30 cellular contexts compared by ENCODE assay signal in the genomic region with DNA sequence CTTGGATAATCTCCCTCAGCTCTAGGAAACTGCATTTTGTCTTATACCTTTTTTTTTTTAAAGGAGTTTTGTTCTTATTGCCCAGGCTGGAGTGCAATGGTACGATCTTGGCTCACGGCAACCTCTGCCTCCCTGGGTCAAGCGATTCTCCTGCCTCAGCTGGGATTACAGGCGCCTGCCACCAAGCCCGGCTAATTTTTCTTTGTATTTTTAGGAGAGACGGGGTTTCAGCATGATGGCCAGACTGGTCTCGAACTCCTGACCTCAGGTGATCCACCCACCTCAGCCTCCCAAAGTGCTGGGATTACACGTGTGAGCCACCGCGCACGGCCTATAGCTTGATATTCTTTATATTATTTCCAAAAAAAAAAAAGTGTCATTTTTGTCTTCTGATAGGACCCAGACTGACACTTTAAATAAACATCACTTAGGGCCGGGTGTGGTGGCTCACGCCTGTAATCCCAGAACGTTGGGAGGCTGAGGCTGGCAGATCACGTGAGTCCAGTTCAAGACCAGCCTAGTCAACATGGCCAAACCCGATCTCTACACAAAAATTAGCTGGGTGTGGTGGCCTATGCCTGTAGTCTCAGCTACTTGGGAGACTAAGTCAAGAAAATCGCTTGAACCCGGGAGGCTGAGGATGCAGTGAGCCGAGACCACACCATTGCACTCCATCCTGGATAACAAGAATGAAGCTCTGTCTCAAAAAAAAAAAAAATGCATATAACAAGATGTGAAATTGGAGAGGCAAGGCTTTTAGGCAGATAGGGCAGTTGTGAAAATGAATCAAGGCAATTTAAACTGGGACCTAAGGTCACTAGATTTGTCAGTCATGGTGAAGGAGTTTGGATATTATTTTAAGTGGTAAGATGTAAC. TPM values are rescaled to one million over a fixed set of nuclear protein-coding genes. Genes with fewer than 3 reads are reported as not detected.
A peak's percentile ranks its signal among the peaks of the same experiment; 100 is the strongest.
DNase-seq lines count a peak whose midpoint lies in the region; ATAC-seq and TF ChIP-seq lines count a peak whose summit lies in the region.
"Had no signal": no experiment of that assay in that cellular context is flagged by ENCODE, and none has a peak within 500 bp of the region (broad histone marks: within the 10 kb centered on the region; RNA-seq: fewer than 3 reads in every experiment).

No MANE protein-coding gene starts in this region.

- H2AFZ ChIP-seq in GM23338, result no peak overlapping the region
- H2AFZ ChIP-seq: hepatocyte, PC-9 had no signal

- no peaks in the 10 kb centered on the region for H3K27me3 Mint-ChIP-seq in T-helper 1 cell treated with Interleukin-12 subunit alpha and Interleukin-12 subunit beta and Interleukin-4 antibody, amounts not matched to agents 30 μg/mL and 1 μg/mL, for 36 hours (ENCODE audit: low read depth)
- H3K27me3 Mint-ChIP-seq in GM23338 (ENCODE audit: insufficient read depth, low read depth, poor library complexity), result peaks cover 20% of the 10 kb centered on the region
- no peaks in the 10 kb centered on the region for H3K27me3 Mint-ChIP-seq in central memory CD8-positive, alpha-beta T cell
- no peaks in the 10 kb centered on the region for H3K27me3 Mint-ChIP-seq in naive thymus-derived CD4-positive, alpha-beta T cell
- no peaks in the 10 kb centered on the region for H3K27me3 Mint-ChIP-seq in activated CD4-positive, alpha-beta memory T cell treated with anti-CD3 and anti-CD28 coated beads, Interleukin-2, amount 10 ng/mL, durations not matched to agents 7 days and 5 days
- H3K27me3 Mint-ChIP-seq: stimulated activated naive CD8-positive, alpha-beta T cell treated with anti-CD3 and anti-CD28 coated beads, Interleukin-15, Interleukin-2, amounts not matched to agents 100 ng/mL and 50 ng/mL, for 24 hours; T-cell had no signal

- CTCF ChIA-PET in naive thymus-derived CD4-positive, alpha-beta T cell (lab: Charles Lee), result no interaction called here
- CTCF ChIA-PET in activated CD4-positive, alpha-beta memory T cell treated with anti-CD3 and anti-CD28 coated beads, Interleukin-2, amount 10 ng/mL, durations not matched to agents 7 days and 5 days (lab: Charles Lee), result interaction anchor here (0.6 to 1.8 kb wide), 4 partner anchors 16 to 75 kb away, joined by 3 to 6 read pairs (median 4); no protein-coding TSS in a partner anchor

- peak overlapping the region; percentile 6 for H3K27ac Mint-ChIP-seq in T-helper 1 cell treated with Interleukin-12 subunit alpha and Interleukin-12 subunit beta and Interleukin-4 antibody, amounts not matched to agents 30 μg/mL and 1 μg/mL, for 36 hours
- no peak overlapping the region for H3K27ac Mint-ChIP-seq in GM23338
- peak overlapping the region; percentile 25 for H3K27ac Mint-ChIP-seq in central memory CD8-positive, alpha-beta T cell (ENCODE audit: low read depth)
- H3K27ac Mint-ChIP-seq in naive thymus-derived CD4-positive, alpha-beta T cell, result peak overlapping the region in 4 of 9 donors; percentile 15 to 60 (median 50)
- H3K27ac Mint-ChIP-seq in activated CD4-positive, alpha-beta memory T cell treated with anti-CD3 and anti-CD28 coated beads, Interleukin-2, amount 10 ng/mL, durations not matched to agents 7 days and 5 days, result no peak overlapping the region
- H3K27ac Mint-ChIP-seq: brain; CD8-positive, alpha-beta T cell; nephron; stimulated activated naive CD8-positive, alpha-beta T cell treated with anti-CD3 and anti-CD28 coated beads, Interleukin-15, Interleukin-2, amounts not matched to agents 100 ng/mL and 50 ng/mL, for 24 hours; T-cell had no signal

- no peak for ATAC-seq in GM23338
- ATAC-seq in central memory CD8-positive, alpha-beta T cell (replicated peaks; ENCODE audit: extremely low read depth, poor library complexity, severe bottlenecking), result no peak
- ATAC-seq in naive thymus-derived CD4-positive, alpha-beta T cell, result peak; percentile 3
- ATAC-seq in HG03342 (IDR thresholded peaks at IDR 0.05; ENCODE audit: unreplicated experiment), result no peak
- ATAC-seq: CD8-positive, alpha-beta T cell; esophagus mucosa; left lobe of liver had no signal

- peaks cover 34% of the 10 kb centered on the region for H3F3A ChIP-seq in GM23338 (replicated peaks; ENCODE audit: low read depth)

- H3K4me2 ChIP-seq in GM23338, result no peak overlapping the region
- H3K4me2 ChIP-seq: hepatocyte, PC-9 had no signal

- no peaks in the 10 kb centered on the region for H3K27me3 ChIP-seq in GM23338 (ENCODE audit: insufficient read depth)
- no peaks in the 10 kb centered on the region for H3K27me3 ChIP-seq in naive thymus-derived CD4-positive, alpha-beta T cell (ENCODE audit: control insufficient read depth in 2 of 2, insufficient read depth in 2 of 2, low read length in 2 of 2)
- H3K27me3 ChIP-seq: hepatocyte had no signal

- H3K9me2 ChIP-seq in GM23338 (ENCODE audit: insufficient read depth), result no peaks in the 10 kb centered on the region

- no peak overlapping the region for H3K4me3 ChIP-seq in GM23338
- no peak overlapping the region for H3K4me3 ChIP-seq in naive thymus-derived CD4-positive, alpha-beta T cell (ENCODE audit: low read length)
- H3K4me3 ChIP-seq: hepatocyte, PC-9, tibial artery had no signal

- peaks cover 32% of the 10 kb centered on the region for H3K36me3 Mint-ChIP-seq in T-helper 1 cell treated with Interleukin-12 subunit alpha and Interleukin-12 subunit beta and Interleukin-4 antibody, amounts not matched to agents 30 μg/mL and 1 μg/mL, for 36 hours (ENCODE audit: low read depth)
- H3K36me3 Mint-ChIP-seq in GM23338 (ENCODE audit: low read depth), result peaks cover 50% of the 10 kb centered on the region
- peaks cover 46% of the 10 kb centered on the region for H3K36me3 Mint-ChIP-seq in central memory CD8-positive, alpha-beta T cell (ENCODE audit: insufficient read depth)
- peaks cover 3 to 52% (median 36%) of the 10 kb centered on the region in 5 donors for H3K36me3 Mint-ChIP-seq in naive thymus-derived CD4-positive, alpha-beta T cell
- peaks cover 49% of the 10 kb centered on the region for H3K36me3 Mint-ChIP-seq in activated CD4-positive, alpha-beta memory T cell treated with anti-CD3 and anti-CD28 coated beads, Interleukin-2, amount 10 ng/mL, durations not matched to agents 7 days and 5 days (ENCODE audit: low read depth)

- peaks cover 32% of the 10 kb centered on the region for H3K36me3 ChIP-seq in GM23338 (ENCODE audit: insufficient read depth)
- H3K36me3 ChIP-seq in naive thymus-derived CD4-positive, alpha-beta T cell (ENCODE audit: control insufficient read depth in 2 of 3, insufficient read depth in 3 of 3, low read length in 3 of 3), result peaks cover 23 to 38% (median 25%) of the 10 kb centered on the region in 3 experiments

- no peaks in the 10 kb centered on the region for H3K9me3 Mint-ChIP-seq in T-helper 1 cell treated with Interleukin-12 subunit alpha and Interleukin-12 subunit beta and Interleukin-4 antibody, amounts not matched to agents 30 μg/mL and 1 μg/mL, for 36 hours
- H3K9me3 Mint-ChIP-seq in GM23338, result no peaks in the 10 kb centered on the region
- no peaks in the 10 kb centered on the region for H3K9me3 Mint-ChIP-seq in central memory CD8-positive, alpha-beta T cell
- peaks cover 0 to 5% (median 0%) of the 10 kb centered on the region in 11 donors for H3K9me3 Mint-ChIP-seq in naive thymus-derived CD4-positive, alpha-beta T cell
- H3K9me3 Mint-ChIP-seq in activated CD4-positive, alpha-beta memory T cell treated with anti-CD3 and anti-CD28 coated beads, Interleukin-2, amount 10 ng/mL, durations not matched to agents 7 days and 5 days, result no peaks in the 10 kb centered on the region
- H3K9me3 Mint-ChIP-seq: CD8-positive, alpha-beta T cell; nephron; stimulated activated naive CD8-positive, alpha-beta T cell treated with anti-CD3 and anti-CD28 coated beads, Interleukin-15, Interleukin-2, amounts not matched to agents 100 ng/mL and 50 ng/mL, for 24 hours; T-cell had no signal

- TF ChIP-seq CTCF in GM23338 (conservative IDR thresholded peaks at IDR 0.05; ENCODE audit: low read depth in 2 of 2), result no peak

- no peak for DNase-seq in T-helper 1 cell
- no peak for DNase-seq in GM23338 (ENCODE audit: low spot score)
- DNase-seq in central memory CD8-positive, alpha-beta T cell (ENCODE audit: low spot score in 2 of 2), result no peak
- DNase-seq in naive thymus-derived CD4-positive, alpha-beta T cell, result no peak
- DNase-seq in effector CD8-positive, alpha-beta T cell (lab: John Stamatoyannopoulos, UW), result no peak
- no peak for DNase-seq in activated CD4-positive, alpha-beta memory T cell treated with anti-CD3 and anti-CD28 coated beads, Interleukin-2, amount 10 ng/mL, durations not matched to agents 7 days and 5 days
- DNase-seq: activated CD4-positive, alpha-beta T cell treated with anti-CD3 and anti-CD28 coated beads for 4 hours; activated gamma-delta T cell treated with Interleukin-2 at 50 U/mL for 16 hours; CD8-positive, alpha-beta T cell; effector CD4-positive, alpha-beta T cell; midbrain; MV-4-11; NCI-H2171; NCI-H524 treated with DMSO at 0.1 percent for 48 hours; NK-92 treated with Interleukin-12 subunit alpha and Interleukin-12 subunit beta, amount 100 ng/mL, for 24 hours; PC-9; SHP77 treated with DMSO at 0.1 percent for 48 hours; T-cell; tibial artery had no signal

- no peak overlapping the region for H3K4me3 Mint-ChIP-seq in T-helper 1 cell treated with Interleukin-12 subunit alpha and Interleukin-12 subunit beta and Interleukin-4 antibody, amounts not matched to agents 30 μg/mL and 1 μg/mL, for 36 hours
- no peak overlapping the region for H3K4me3 Mint-ChIP-seq in GM23338
- H3K4me3 Mint-ChIP-seq in central memory CD8-positive, alpha-beta T cell, result peak overlapping the region; percentile 11
- no peak overlapping the region for H3K4me3 Mint-ChIP-seq in naive thymus-derived CD4-positive, alpha-beta T cell
- H3K4me3 Mint-ChIP-seq in activated CD4-positive, alpha-beta memory T cell treated with anti-CD3 and anti-CD28 coated beads, Interleukin-2, amount 10 ng/mL, durations not matched to agents 7 days and 5 days, result no peak overlapping the region
- H3K4me3 Mint-ChIP-seq: brain; CD8-positive, alpha-beta T cell; nephron; stimulated activated naive CD8-positive, alpha-beta T cell treated with anti-CD3 and anti-CD28 coated beads, Interleukin-15, Interleukin-2, amounts not matched to agents 100 ng/mL and 50 ng/mL, for 24 hours had no signal

- POLR2A ChIA-PET in naive thymus-derived CD4-positive, alpha-beta T cell (lab: Charles Lee), result interaction anchor here (0.6 kb wide), 3 partner anchors 9 to 1273 kb away, joined by 3 read pairs; no protein-coding TSS in a partner anchor
- POLR2A ChIA-PET in activated CD4-positive, alpha-beta memory T cell treated with anti-CD3 and anti-CD28 coated beads, Interleukin-2, amount 10 ng/mL, durations not matched to agents 7 days and 5 days (lab: Charles Lee), result interaction anchor here (1.0 to 3.2 kb wide), 7 partner anchors 11 to 117 kb away, joined by 3 to 29 read pairs (median 6); partner anchors contain the start of gene SLC2A3

- H3K4me1 ChIP-seq in GM23338 (ENCODE audit: insufficient read depth), result peaks cover 8% of the 10 kb centered on the region; the same call in 1 of the 2 replicates
- H3K4me1 ChIP-seq in naive thymus-derived CD4-positive, alpha-beta T cell (ENCODE audit: control insufficient read depth in 2 of 2, insufficient read depth in 2 of 2, low read length in 2 of 2), result peaks cover 0 to 4% of the 10 kb centered on the region in 2 donors
- H3K4me1 ChIP-seq: tibial artery had no signal

- H3K79me2 ChIP-seq in GM23338 (replicated peaks; ENCODE audit: insufficient read depth), result peaks cover 15% of the 10 kb centered on the region
- H3K79me2 ChIP-seq: hepatocyte had no signal

- H3K27ac ChIP-seq in GM23338 (ENCODE audit: low read depth), result peak overlapping the region; percentile 87
- no peak overlapping the region for H3K27ac ChIP-seq in naive thymus-derived CD4-positive, alpha-beta T cell (ENCODE audit: low read depth, low read length)
- H3K27ac ChIP-seq: 22Rv1, hepatocyte, PC-9, tibial artery had no signal

- intact Hi-C loops in naive thymus-derived CD4-positive, alpha-beta T cell (cut with micrococcal nuclease), result no loop called here

- peaks cover 9% of the 10 kb centered on the region; the same call in 1 of the 2 replicates for H4K20me1 ChIP-seq in GM23338 (replicated peaks; ENCODE audit: insufficient read depth)

- H3K4me1 Mint-ChIP-seq in T-helper 1 cell treated with Interleukin-12 subunit alpha and Interleukin-12 subunit beta and Interleukin-4 antibody, amounts not matched to agents 30 μg/mL and 1 μg/mL, for 36 hours (ENCODE audit: low read depth), result peaks cover 18% of the 10 kb centered on the region
- H3K4me1 Mint-ChIP-seq in GM23338, result peaks cover 27% of the 10 kb centered on the region
- H3K4me1 Mint-ChIP-seq in central memory CD8-positive, alpha-beta T cell, result peaks cover 31% of the 10 kb centered on the region
- peaks cover 25 to 58% (median 33%) of the 10 kb centered on the region in 7 donors for H3K4me1 Mint-ChIP-seq in naive thymus-derived CD4-positive, alpha-beta T cell
- H3K4me1 Mint-ChIP-seq in activated CD4-positive, alpha-beta memory T cell treated with anti-CD3 and anti-CD28 coated beads, Interleukin-2, amount 10 ng/mL, durations not matched to agents 7 days and 5 days, result peaks cover 42% of the 10 kb centered on the region
- H3K4me1 Mint-ChIP-seq: nephron had no signal

- no peaks in the 10 kb centered on the region for H3K9me3 ChIP-seq in naive thymus-derived CD4-positive, alpha-beta T cell (ENCODE audit: control insufficient read depth in 2 of 3, low read length in 3 of 3)
- H3K9me3 ChIP-seq: tibial artery had no signal

RNA-seq across cellular contexts. Expression of gene SLC2A3, which starts 18.4 kb away (rescaled TPM):
- total RNA-seq in GM23338 (2014; rRNA removed; shearing (Covaris generic)), result 388 and 451 TPM in 2 replicates
- polyA plus RNA-seq in GM23338 (2016; fragmentation: Nextera tagmentation; extraction: Ambion mirVana), result 199 and 208 TPM in 2 replicates
- total RNA-seq in naive thymus-derived CD4-positive, alpha-beta T cell, result 100 to 1,000 TPM; 110 to 830 (median 488) TPM
- 100 to 1,000 TPM in 1 of 2 donors, 10 to 100 TPM in 1; 61.9 to 126 TPM for polyA plus RNA-seq in naive thymus-derived CD4-positive, alpha-beta T cell
- total RNA-seq in activated CD4-positive, alpha-beta memory T cell treated with anti-CD3 and anti-CD28 coated beads, Interleukin-2, amount 10 ng/mL, durations not matched to agents 7 days and 5 days, result 100 to 1,000 TPM; 659 to 664 TPM

RNA-seq across cellular contexts. Expression of gene SLC2A14, which starts 44.9 kb away (rescaled TPM):
- total RNA-seq in GM23338 (2014; rRNA removed; shearing (Covaris generic)), result 26.1 and 31.5 TPM in 2 replicates
- 6.7 and 6.8 TPM in 2 replicates for polyA plus RNA-seq in GM23338 (2016; fragmentation: Nextera tagmentation; extraction: Ambion mirVana)
- total RNA-seq in naive thymus-derived CD4-positive, alpha-beta T cell, result 1 to 10 TPM in 3 of 5 experiments, under 1 TPM in 2; 0.15 to 4.3 (median 1.9) TPM
- polyA plus RNA-seq in naive thymus-derived CD4-positive, alpha-beta T cell, result under 1 TPM in 1 of 2 donors, not detected in 1; 0.54 TPM
- total RNA-seq in activated CD4-positive, alpha-beta memory T cell treated with anti-CD3 and anti-CD28 coated beads, Interleukin-2, amount 10 ng/mL, durations not matched to agents 7 days and 5 days, result 10 to 100 TPM; 15.8 to 18.6 TPM
- total RNA-seq: esophagus mucosa, G401, HT1080 had no signal

Comparison
In these comparisons a context has a peak if more than half of its experiments do, and no peak if none do; other contexts are left out.
1. H3K27ac Mint-ChIP-seq: peak in T-helper 1 cell treated with Interleukin-12 subunit alpha and Interleukin-12 subunit beta and Interleukin-4 antibody, amounts not matched to agents 30 μg/mL and 1 μg/mL, for 36 hours (single experiment) and central memory CD8-positive, alpha-beta T cell (single experiment); none in GM23338 (single experiment) and activated CD4-positive, alpha-beta memory T cell treated with anti-CD3 and anti-CD28 coated beads, Interleukin-2, amount 10 ng/mL, durations not matched to agents 7 days and 5 days (single experiment).